15 cellular contexts compared by ENCODE assay signal in the genomic region with DNA sequence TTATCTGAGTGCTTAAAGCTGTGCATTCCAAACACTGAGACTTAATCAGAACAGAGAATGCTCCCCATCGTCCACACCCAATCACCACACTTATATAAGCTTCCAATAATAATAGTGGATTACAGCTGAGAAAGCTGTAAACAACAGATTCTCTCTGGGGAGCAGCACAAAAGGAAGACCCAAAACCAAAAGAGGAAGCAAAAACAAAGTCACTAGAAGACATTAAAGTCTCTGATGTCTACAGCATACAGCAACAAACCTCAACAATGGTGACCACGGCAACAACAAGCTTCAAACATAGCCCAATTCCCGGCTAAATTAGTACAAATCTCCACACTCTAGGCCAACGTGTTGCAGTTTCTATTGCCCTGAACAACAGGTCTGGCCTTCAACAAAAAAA. TPM values are rescaled to one million over a fixed set of nuclear protein-coding genes. Genes with fewer than 3 reads are reported as not detected.
DNase-seq lines count a peak whose midpoint lies in the region; ATAC-seq and TF ChIP-seq lines count a peak whose summit lies in the region.
"Had no signal": no experiment of that assay in that cellular context is flagged by ENCODE, and none has a peak within 500 bp of the region (broad histone marks: within the 10 kb centered on the region; RNA-seq: fewer than 3 reads in every experiment).

No MANE protein-coding gene starts in this region.

- no peak overlapping the region for H2BK15ac ChIP-seq in H9 (ENCODE audit: low read depth, low read length)

- H3K27ac Mint-ChIP-seq in H9: peak overlapping the region in 1 of 3 experiments; percentile 40; a peak in 2 of 7 replicates
- H3K27ac Mint-ChIP-seq in activated CD4-positive, alpha-beta memory T cell treated with anti-CD3 and anti-CD28 coated beads for 36 hours: no peak overlapping the region
- H3K27ac Mint-ChIP-seq in natural killer cell: no peak overlapping the region
- H3K27ac Mint-ChIP-seq: activated T-helper 17 cell treated with anti-CD3 and anti-CD28 coated beads, Interleukin-2, amount 50 U/mL, for 72 hours; T-helper 2 cell treated with Interferon-gamma antibody and Interleukin-4, amounts not matched to agents 5 μg/mL and 100 μg/mL, for 36 hours had no signal

- POLR2A ChIA-PET in activated CD4-positive, alpha-beta memory T cell treated with anti-CD3 and anti-CD28 coated beads for 36 hours (lab: Charles Lee): no interaction called here

- no peak overlapping the region for H3K9ac ChIP-seq in H9 (ENCODE audit: extremely low read depth, insufficient read length, low read length)

- no peaks in the 10 kb centered on the region for H3K36me3 ChIP-seq in brain microvascular endothelial cell (replicated peaks)

- H3K4me1 ChIP-seq in H9 (ENCODE audit: insufficient read depth, low read length): no peaks in the 10 kb centered on the region
- H3K4me1 ChIP-seq: heart left ventricle had no signal

- no peak overlapping the region for H3K4me2 ChIP-seq in H9 (ENCODE audit: insufficient read depth, insufficient read length, low read length)

- WGBS in H9 (ENCODE audit: extremely low coverage, insufficient read length, low lambda C conversion rate): no CpG with 5 or more reads among the region's 4 CpGs

- no peaks in the 10 kb centered on the region for H3K79me1 ChIP-seq in H9 (ENCODE audit: insufficient read depth, low read depth, low read length, poor library complexity, severe bottlenecking)

- no peak for TF ChIP-seq CTCF in H9 (conservative IDR thresholded peaks at IDR 0.05)
- TF ChIP-seq CTCF in natural killer cell (IDR thresholded peaks at IDR 0.05): no peak
- TF ChIP-seq CTCF in brain microvascular endothelial cell (IDR thresholded peaks at IDR 0.05; ENCODE audit: low read depth, low read length, missing control alignments): no peak

- no peak overlapping the region for H2BK12ac ChIP-seq in H9 (ENCODE audit: insufficient read length, low read depth, low read length)

- no peak overlapping the region for H2AK5ac ChIP-seq in H9 (ENCODE audit: insufficient read length, low read length)

- H3K27me3 Mint-ChIP-seq in H9 (ENCODE audit: low read depth): no peaks in the 10 kb centered on the region; the same call in 1 of the 2 replicates
- H3K27me3 Mint-ChIP-seq in activated CD4-positive, alpha-beta memory T cell treated with anti-CD3 and anti-CD28 coated beads for 36 hours: no peaks in the 10 kb centered on the region
- H3K27me3 Mint-ChIP-seq in natural killer cell (ENCODE audit: low read depth in 2 of 2): no peaks in the 10 kb centered on the region
- H3K27me3 Mint-ChIP-seq: activated T-helper 17 cell treated with anti-CD3 and anti-CD28 coated beads, Interleukin-2, amount 50 U/mL, for 72 hours had no signal

- H3K27ac ChIP-seq in H9 (ENCODE audit: insufficient read length, low read depth, low read length): no peak overlapping the region
- H3K27ac ChIP-seq in brain microvascular endothelial cell: no peak overlapping the region
- H3K27ac ChIP-seq: heart left ventricle had no signal

- H3K23me2 ChIP-seq in H9 (ENCODE audit: insufficient read length, low read depth, low read length, poor library complexity, severe bottlenecking): no peaks in the 10 kb centered on the region

- no peak overlapping the region for H4K5ac ChIP-seq in H9 (ENCODE audit: insufficient read length, low read depth, low read length)

- peak overlapping the region; percentile 62 for H3K18ac ChIP-seq in H9 (ENCODE audit: insufficient read length, low read depth, low read length)

- DNase-seq in H9 (no peak), Kasumi-1 (lab: John Stamatoyannopoulos, UW) (peak; percentile 60 to 63), germinal center (ENCODE audit: low spot score) (peak; percentile 51), natural killer cell (no peak), brain microvascular endothelial cell (no peak), NCI-H526 treated with DMSO at 0.1 percent for 48 hours (lab: John Stamatoyannopoulos, UW) (no peak)
- DNase-seq in activated CD4-positive, alpha-beta memory T cell treated with anti-CD3 and anti-CD28 coated beads for 36 hours: no peak
- DNase-seq: DMS153; heart left ventricle; NCI-H69; stimulated activated CD4-positive, alpha-beta T cell treated with anti-CD3 and anti-CD28 coated beads, Interleukin-12 subunit alpha, Interleukin-12 subunit beta, amount 100 ng/mL, for 4 hours; stimulated activated naive CD8-positive, alpha-beta T cell treated with anti-CD3 and anti-CD28 coated beads, Interleukin-15, Interleukin-2, amounts not matched to agents 100 U/mL and 50 U/mL, for 24 hours had no signal

- H3K27me3 ChIP-seq in H9 (ENCODE audit: insufficient read depth, low read length) (no peaks in the 10 kb centered on the region), brain microvascular endothelial cell (replicated peaks) (no peaks in the 10 kb centered on the region)
- H3K27me3 ChIP-seq: heart left ventricle had no signal

- H2BK5ac ChIP-seq in H9 (ENCODE audit: insufficient read length, low read length): no peak overlapping the region

- no peak overlapping the region for H2AFZ ChIP-seq in H9 (ENCODE audit: low read length)

- H3K9me3 Mint-ChIP-seq in H9 (no peaks in the 10 kb centered on the region; a peak in 2 of 5 replicates), natural killer cell (no peaks in the 10 kb centered on the region)
- H3K9me3 Mint-ChIP-seq in activated CD4-positive, alpha-beta memory T cell treated with anti-CD3 and anti-CD28 coated beads for 36 hours: no peaks in the 10 kb centered on the region
- H3K9me3 Mint-ChIP-seq: activated T-helper 17 cell treated with anti-CD3 and anti-CD28 coated beads, Interleukin-2, amount 50 U/mL, for 72 hours; T-helper 2 cell treated with Interferon-gamma antibody and Interleukin-4, amounts not matched to agents 5 μg/mL and 100 μg/mL, for 36 hours had no signal

- ATAC-seq in GM18511 (IDR thresholded peaks at IDR 0.05; ENCODE audit: unreplicated experiment) (peak; percentile 87), natural killer cell (no peak)
- ATAC-seq: activated T-helper 17 cell treated with anti-CD3 and anti-CD28 coated beads, Interleukin-2, amount 50 U/mL, for 72 hours; heart left ventricle; stimulated activated naive CD8-positive, alpha-beta T cell treated with anti-CD3 and anti-CD28 coated beads, Interleukin-15, Interleukin-2, amounts not matched to agents 100 U/mL and 50 U/mL, for 24 hours had no signal

- H2BK20ac ChIP-seq in H9 (ENCODE audit: low read depth, low read length, poor library complexity, severe bottlenecking): no peak overlapping the region

- no peaks in the 10 kb centered on the region for H3K9me3 ChIP-seq in H9 (ENCODE audit: control insufficient read depth, low read depth, low read length)
- H3K9me3 ChIP-seq: heart left ventricle had no signal

- no peak overlapping the region for H3K56ac ChIP-seq in H9 (ENCODE audit: insufficient read length, low read depth, low read length)

- no peaks in the 10 kb centered on the region for H4K20me1 ChIP-seq in H9 (ENCODE audit: control insufficient read depth, insufficient read depth, insufficient read length)

- no peak overlapping the region for H3K4me3 ChIP-seq in brain microvascular endothelial cell (ENCODE audit: low read depth, low read length)
- H3K4me3 ChIP-seq: heart left ventricle had no signal

- in situ Hi-C loops in brain microvascular endothelial cell (cut with HindIII; ENCODE audit: low pct_ligation_motif_present, low sequenced_read_pairs): no loop called here

- peak overlapping the region; percentile 78; the same call in 1 of the 2 replicates for H3K14ac ChIP-seq in H9 (ENCODE audit: insufficient read depth, low read length)

- no peak overlapping the region for H3T11ph ChIP-seq in H9 (ENCODE audit: low read length)

- H3K36me3 Mint-ChIP-seq in H9 (ENCODE audit: insufficient read depth in 1 of 3, low read depth in 3 of 3): peaks cover 0 to 5% (median 0%) of the 10 kb centered on the region in 3 experiments; a peak in 1 of 7 replicates
- H3K36me3 Mint-ChIP-seq in activated CD4-positive, alpha-beta memory T cell treated with anti-CD3 and anti-CD28 coated beads for 36 hours: peaks cover 12% of the 10 kb centered on the region
- H3K36me3 Mint-ChIP-seq in natural killer cell: peaks cover 6% of the 10 kb centered on the region

- CTCF ChIA-PET in activated CD4-positive, alpha-beta memory T cell treated with anti-CD3 and anti-CD28 coated beads for 36 hours (lab: Charles Lee): interaction anchor here (0.7 to 0.9 kb wide), 2 partner anchors 9 to 141 kb away, joined by 3 read pairs; no protein-coding TSS in a partner anchor

- no peak overlapping the region for H3K23ac ChIP-seq in H9 (ENCODE audit: insufficient read length, low read depth, low read length)

- H3K79me2 ChIP-seq in H9 (ENCODE audit: insufficient read depth, low read length): no peaks in the 10 kb centered on the region

- H3K4me1 Mint-ChIP-seq in H9 (peaks cover 3 to 8% of the 10 kb centered on the region in 2 experiments; a peak in 2 of 4 replicates), natural killer cell (no peaks in the 10 kb centered on the region)
- peaks cover 4% of the 10 kb centered on the region for H3K4me1 Mint-ChIP-seq in activated CD4-positive, alpha-beta memory T cell treated with anti-CD3 and anti-CD28 coated beads for 36 hours (ENCODE audit: low read depth)

- H2BK120ac ChIP-seq in H9 (ENCODE audit: low read depth, low read length, poor library complexity, severe bottlenecking): no peak overlapping the region

- intact Hi-C loops in activated CD4-positive, alpha-beta memory T cell treated with anti-CD3 and anti-CD28 coated beads for 36 hours (cut with micrococcal nuclease): no loop called here
- intact Hi-C loops in natural killer cell (cut with micrococcal nuclease): no loop called here

- H4K8ac ChIP-seq in H9 (replicated peaks; ENCODE audit: insufficient read length, low read depth, low read length): no peak overlapping the region

- H4K91ac ChIP-seq in H9 (ENCODE audit: insufficient read length, low read depth, low read length): peak overlapping the region; percentile 75

- H3K4ac ChIP-seq in H9 (ENCODE audit: low read depth, low read length): no peak overlapping the region; the same call in 1 of the 2 replicates

- H3K4me3 Mint-ChIP-seq in H9 (no peak overlapping the region), natural killer cell (no peak overlapping the region)
- H3K4me3 Mint-ChIP-seq in activated CD4-positive, alpha-beta memory T cell treated with anti-CD3 and anti-CD28 coated beads for 36 hours: no peak overlapping the region
- H3K4me3 Mint-ChIP-seq: activated T-helper 17 cell treated with anti-CD3 and anti-CD28 coated beads, Interleukin-2, amount 50 U/mL, for 72 hours; T-helper 2 cell treated with Interferon-gamma antibody and Interleukin-4, amounts not matched to agents 5 μg/mL and 100 μg/mL, for 36 hours had no signal

RNA-seq across cellular contexts. Expression of gene ZDHHC23, which starts 37.7 kb away (rescaled TPM):
- total RNA-seq in H9 (2021) (25.0 and 25.2 TPM in 2 replicates), natural killer cell (1 to 10 TPM; 2.5 to 4.7 (median 3.5) TPM)
- 1 to 10 TPM; 5.4 to 6.6 TPM for total RNA-seq in activated CD4-positive, alpha-beta memory T cell treated with anti-CD3 and anti-CD28 coated beads for 36 hours

Comparison
In these comparisons a context has a peak if more than half of its experiments do, and no peak if none do; other contexts are left out.
1. DNase-seq: peak in Kasumi-1 (2 of 2) and germinal center (single experiment); none in H9 (single experiment), activated CD4-positive, alpha-beta memory T cell treated with anti-CD3 and anti-CD28 coated beads for 36 hours (single experiment), natural killer cell (single experiment), brain microvascular endothelial cell (single experiment) and NCI-H526 treated with DMSO at 0.1 percent for 48 hours (single experiment).